In genomic region chr12:5461966-5462365, GRCh38 we compare ENCODE assay signal across 28 cellular contexts. TPM values are rescaled to one million over a fixed set of nuclear protein-coding genes. Genes with fewer than 3 reads are reported as not detected.
"Had no signal": no experiment of that assay in that cellular context is flagged by ENCODE, and none has a peak within 500 bp of the region (broad histone marks: within the 10 kb centered on the region; RNA-seq: fewer than 3 reads in every experiment).

No MANE protein-coding gene starts in this region.

- ATAC-seq: left colon; left lung; lower lobe of right lung; natural killer cell; right lobe of liver; stimulated activated effector memory CD8-positive, alpha-beta T cell treated with anti-CD3 and anti-CD28 coated beads, Interleukin-12 subunit alpha, Interleukin-12 subunit beta, amount 100 ng/mL, for 72 hours; upper lobe of right lung had no signal

- H2AFZ ChIP-seq: hepatocyte had no signal

- H3K4me1 ChIP-seq: left lung, right lobe of liver, suprapubic skin had no signal

- H3K9me3 ChIP-seq: left lung, lower lobe of right lung, ovary, right atrium auricular region, right lobe of liver, suprapubic skin, thoracic aorta, tibial artery, upper lobe of right lung had no signal

- H3K27me3 ChIP-seq: hepatocyte, left lung, ovary, right atrium auricular region, right lobe of liver, tibial artery, upper lobe of right lung had no signal

- H3K36me3 ChIP-seq: left lung, lower lobe of right lung, ovary, right atrium auricular region, right lobe of liver, suprapubic skin, thoracic aorta, tibial artery, upper lobe of right lung had no signal

- H3K4me2 ChIP-seq: hepatocyte had no signal

- DNase-seq: kidney; left colon; left lung; lower lobe of right lung; mammary epithelial cell; mesenchymal stem cell; naive B cell; natural killer cell; ovary; right lobe of liver; stimulated activated CD4-positive, alpha-beta T cell treated with anti-CD3 and anti-CD28 coated beads, Interleukin-12 subunit alpha, Interleukin-12 subunit beta, amount 100 ng/mL, for 4 hours; stimulated activated CD4-positive, alpha-beta T cell treated with anti-CD3 and anti-CD28 coated beads, Interleukin-15, amount 100 ng/mL, for 24 hours; stimulated activated CD4-positive, alpha-beta T cell treated with anti-CD3 and anti-CD28 coated beads, Interleukin-2, amount 100 ng/mL, for 24 hours; stimulated activated CD4-positive, alpha-beta T cell treated with anti-CD3 and anti-CD28 coated beads, Interleukin-4, amount 100 ng/mL, for 1 hour; stimulated activated naive CD4-positive, alpha-beta T cell; tibial artery; trophoblast cell; upper lobe of right lung had no signal

- H3K4me3 ChIP-seq: hepatocyte, left lung, lower lobe of right lung, ovary, right atrium auricular region, right lobe of liver, skin epidermis, suprapubic skin, thoracic aorta, tibial artery, upper lobe of right lung had no signal

- H3K27ac ChIP-seq: hepatocyte, left lung, lower lobe of right lung, ovary, right atrium auricular region, right lobe of liver, skin epidermis, suprapubic skin, thoracic aorta, upper lobe of right lung had no signal

- FAIRE-seq: kidney had no signal

RNA-seq across cellular contexts. Expression of gene NTF3, which starts 30.1 kb away (rescaled TPM):
- total RNA-seq: mammary epithelial cell, mononuclear cell, natural killer cell, omental fat pad, subcutaneous adipose tissue had no signal
- polyA plus RNA-seq: mammary epithelial cell, neural cell had no signal
